ENCODE assay signal across 8 cellular contexts in the genomic region with DNA sequence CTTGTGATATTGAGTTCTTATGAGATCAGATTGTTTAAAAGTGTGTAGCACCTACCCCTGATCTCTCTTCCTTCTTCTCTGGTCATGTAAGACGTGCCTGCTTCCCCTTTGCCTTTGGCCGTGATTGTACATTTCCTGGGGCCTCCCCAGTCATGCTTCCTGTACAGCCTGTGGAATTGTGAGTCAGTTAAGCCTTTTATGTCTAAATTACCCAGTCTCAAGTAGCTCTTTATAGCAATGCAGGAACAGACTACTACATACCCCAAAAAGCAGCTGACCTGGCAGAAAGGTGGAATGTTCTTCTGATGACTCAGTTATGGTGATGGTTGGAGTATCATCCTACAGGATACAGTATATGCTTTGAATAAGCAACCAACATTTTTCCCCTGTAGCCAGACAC. TPM values are rescaled to one million over a fixed set of nuclear protein-coding genes. Genes with fewer than 3 reads are reported as not detected.
DNase-seq lines count a peak whose midpoint lies in the region; ATAC-seq, FAIRE-seq and TF ChIP-seq lines count a peak whose summit lies in the region.

No MANE protein-coding gene starts in this region.

- ATAC-seq in activated T-helper 17 cell treated with anti-CD3 and anti-CD28 coated beads, Interleukin-2, amount 50 U/mL, for 72 hours (replicated peaks) = peak; percentile 98
- ATAC-seq in GM18870 (IDR thresholded peaks at IDR 0.05; ENCODE audit: unreplicated experiment) (no peak), HG02852 (IDR thresholded peaks at IDR 0.05; ENCODE audit: unreplicated experiment) (no peak)

- H3K9me3 Mint-ChIP-seq in activated T-helper 17 cell treated with anti-CD3 and anti-CD28 coated beads, Interleukin-2, amount 50 U/mL, for 72 hours = no peaks in the 10 kb centered on the region

- no peak overlapping the region for H3K27ac ChIP-seq in HL-60 (replicated peaks)

- H3K27me3 Mint-ChIP-seq in activated T-helper 17 cell treated with anti-CD3 and anti-CD28 coated beads, Interleukin-2, amount 50 U/mL, for 72 hours = no peaks in the 10 kb centered on the region

- H3K4me3 Mint-ChIP-seq in activated T-helper 17 cell treated with anti-CD3 and anti-CD28 coated beads, Interleukin-2, amount 50 U/mL, for 72 hours = peak overlapping the region; percentile 50

- FAIRE-seq in GM19239 (lab: Jason Lieb, UNC) = no peak

- H3K27ac Mint-ChIP-seq in activated T-helper 17 cell treated with anti-CD3 and anti-CD28 coated beads, Interleukin-2, amount 50 U/mL, for 72 hours = peak overlapping the region; percentile 73

- peaks cover 7% of the 10 kb centered on the region for H3K4me1 Mint-ChIP-seq in activated T-helper 17 cell treated with anti-CD3 and anti-CD28 coated beads, Interleukin-2, amount 50 U/mL, for 72 hours

- H3K27me3 ChIP-seq in HL-60 (ENCODE audit: insufficient read depth, poor library complexity, severe bottlenecking) (no peaks in the 10 kb centered on the region), kidney epithelial cell (ENCODE audit: control insufficient read depth, insufficient read depth, low read length) (no peaks in the 10 kb centered on the region)

- peaks cover 13% of the 10 kb centered on the region for H3K36me3 Mint-ChIP-seq in activated T-helper 17 cell treated with anti-CD3 and anti-CD28 coated beads, Interleukin-2, amount 50 U/mL, for 72 hours (ENCODE audit: low read depth)

- no peak for TF ChIP-seq CTCF in HL-60 (IDR thresholded peaks at IDR 0.05; ENCODE audit: insufficient read depth, low read length)
- TF ChIP-seq CTCF in kidney epithelial cell (IDR thresholded peaks at IDR 0.05; ENCODE audit: insufficient read depth, low read length, poor library complexity, severe bottlenecking) = no peak

- DNase-seq in AG08395 (ENCODE audit: low spot score) (peak; percentile 27), HL-60 (ENCODE audit: low read depth in 1 of 2, low spot score in 1 of 2) (peak; percentile 36 to 50), kidney epithelial cell (ENCODE audit: low read depth) (peak; percentile 77), GM19239 (ENCODE audit: insufficient read length, low spot score) (no peak), DMS53 (lab: John Stamatoyannopoulos, UW) (no peak)

- H3K4me3 ChIP-seq in HL-60 (replicated peaks; ENCODE audit: insufficient read depth, low read length) (no peak overlapping the region), kidney epithelial cell (ENCODE audit: low read depth, low read length) (no peak overlapping the region)

- no peaks in the 10 kb centered on the region for H3K36me3 ChIP-seq in kidney epithelial cell (ENCODE audit: control insufficient read depth, insufficient read depth, low read length)

RNA-seq across cellular contexts. Expression of a gene that starts 11.4 kb away (rescaled TPM):
- total RNA-seq in activated T-helper 17 cell treated with anti-CD3 and anti-CD28 coated beads, Interleukin-2, amount 50 U/mL, for 72 hours = 10 to 100 TPM; 57.3 to 62.4 TPM
- total RNA-seq in kidney epithelial cell = 13.2 and 29.2 TPM in 2 replicates

Comparison
In these comparisons a context has a peak if more than half of its experiments do, and no peak if none do; other contexts are left out.
1. DNase-seq: peak in AG08395 (single experiment), HL-60 (2 of 2) and kidney epithelial cell (single experiment); none in GM19239 (single experiment) and DMS53 (single experiment).